8 cellular contexts compared by ENCODE assay signal in genomic region chr19:49145485-49146407, GRCh38. TPM values are rescaled to one million over a fixed set of nuclear protein-coding genes. Genes with fewer than 3 reads are reported as not detected.
DNase-seq lines count a peak whose midpoint lies in the region; ATAC-seq and TF ChIP-seq lines count a peak whose summit lies in the region.

No MANE protein-coding gene starts in this region.

- peak overlapping the region; percentile 98 for H3K27ac Mint-ChIP-seq in GM23338
- peak overlapping the region; percentile 74 for H3K27ac Mint-ChIP-seq in activated T-helper 1 cell treated with anti-CD3 and anti-CD28 coated beads, Interleukin-12 subunit alpha, Interleukin-12 subunit beta, Interleukin-2, Interleukin-4 antibody, amounts not matched to agents 30 ng/mL and 10 ng/mL and 1 ng/mL, durations not matched to agents 14 hours and 24 hours and 36 hours
- H3K27ac Mint-ChIP-seq in nephron: peak overlapping the region; percentile 5 to 68 (median 43)

- H3K79me2 ChIP-seq in GM23338 (replicated peaks; ENCODE audit: insufficient read depth) (no peaks in the 10 kb centered on the region), OCI-LY3 (ENCODE audit: low read length) (no peaks in the 10 kb centered on the region)

- CTCF ChIA-PET in AG04450 (lab: Charles Lee): interaction anchor here (0.7 to 2.5 kb wide), 15 partner anchors 11 to 148 kb away, joined by 3 to 13 read pairs (median 4); partner anchors contain the start of gene LIN7B

- H3K9me3 Mint-ChIP-seq in GM23338 (0 out of 3 replicates have a peak, but pooled peaks cover 3% of the 10 kb centered on the region), nephron (no peaks in the 10 kb centered on the region)
- no peaks in the 10 kb centered on the region for H3K9me3 Mint-ChIP-seq in activated T-helper 1 cell treated with anti-CD3 and anti-CD28 coated beads, Interleukin-12 subunit alpha, Interleukin-12 subunit beta, Interleukin-2, Interleukin-4 antibody, amounts not matched to agents 30 ng/mL and 10 ng/mL and 1 ng/mL, durations not matched to agents 14 hours and 24 hours and 36 hours

- H3K4me1 ChIP-seq in GM23338 (ENCODE audit: insufficient read depth) (peaks cover 20% of the 10 kb centered on the region), OCI-LY3 (ENCODE audit: low read length) (peaks cover 19% of the 10 kb centered on the region)

- no peaks in the 10 kb centered on the region for H3K36me3 ChIP-seq in GM23338 (ENCODE audit: insufficient read depth)
- peaks cover 3% of the 10 kb centered on the region for H3K36me3 ChIP-seq in OCI-LY3 (replicated peaks; ENCODE audit: low read depth, low read length)

- DNase-seq in AG04450 (ENCODE audit: low read depth, low spot score): no peak
- peak; percentile 98 for DNase-seq in GM23338 (ENCODE audit: low spot score)
- peak; percentile 64 for DNase-seq in activated T-helper 1 cell treated with anti-CD3 and anti-CD28 coated beads, Interleukin-12 subunit alpha, Interleukin-12 subunit beta, Interleukin-2, Interleukin-4 antibody, amounts not matched to agents 30 ng/mL and 10 ng/mL and 1 ng/mL, durations not matched to agents 14 hours and 24 hours and 36 hours (ENCODE audit: low spot score)
- DNase-seq in fibroblast of peridontal ligament (ENCODE audit: extremely low read depth): peak; percentile 77
- peak; percentile 55 to 82 (median 74) for DNase-seq in stimulated activated naive CD4-positive, alpha-beta T cell (lab: John Stamatoyannopoulos, UW)

- ATAC-seq in GM23338 (peak; percentile 20), GM18870 (IDR thresholded peaks at IDR 0.05; ENCODE audit: unreplicated experiment) (no peak)

- intact Hi-C loops in activated T-helper 1 cell treated with anti-CD3 and anti-CD28 coated beads, Interleukin-12 subunit alpha, Interleukin-12 subunit beta, Interleukin-2, Interleukin-4 antibody, amounts not matched to agents 30 ng/mL and 10 ng/mL and 1 ng/mL, durations not matched to agents 14 hours and 24 hours and 36 hours (cut with micrococcal nuclease): loop anchor here (1.0 to 5.0 kb wide), 5 partner anchors 12 to 153 kb away; partner anchors contain the start of genes GYS1 and RUVBL2

- no peak overlapping the region for H3K27ac ChIP-seq in AG04450 (ENCODE audit: low read depth, low read length)
- peak overlapping the region; percentile 80 for H3K27ac ChIP-seq in GM23338 (ENCODE audit: low read depth)
- H3K27ac ChIP-seq in OCI-LY3 (ENCODE audit: low read length): no peak overlapping the region

- TF ChIP-seq CTCF in AG04450 (IDR thresholded peaks at IDR 0.05; ENCODE audit: low read depth, low read length) (peak; percentile 82), GM23338 (conservative IDR thresholded peaks at IDR 0.05; ENCODE audit: low read depth in 2 of 2) (peak; percentile 82 to 96), OCI-LY3 (IDR thresholded peaks at IDR 0.05; ENCODE audit: low read depth, low read length) (peak; percentile 96), nephron (IDR thresholded peaks at IDR 0.05; ENCODE audit: unreplicated experiment in 3 of 3) (peak; percentile 88 to 97 (median 95))

- peaks cover 17% of the 10 kb centered on the region for H3F3A ChIP-seq in GM23338 (replicated peaks; ENCODE audit: low read depth)

- H3K27me3 ChIP-seq in AG04450 (ENCODE audit: control insufficient read depth, insufficient read depth, low read length) (no peaks in the 10 kb centered on the region), GM23338 (ENCODE audit: insufficient read depth) (no peaks in the 10 kb centered on the region), OCI-LY3 (ENCODE audit: low read depth, low read length) (no peaks in the 10 kb centered on the region)

- H3K4me1 Mint-ChIP-seq in GM23338 (peaks cover 32% of the 10 kb centered on the region), nephron (peaks cover 44% of the 10 kb centered on the region)
- H3K4me1 Mint-ChIP-seq in activated T-helper 1 cell treated with anti-CD3 and anti-CD28 coated beads, Interleukin-12 subunit alpha, Interleukin-12 subunit beta, Interleukin-2, Interleukin-4 antibody, amounts not matched to agents 30 ng/mL and 10 ng/mL and 1 ng/mL, durations not matched to agents 14 hours and 24 hours and 36 hours (ENCODE audit: low read depth): peaks cover 49% of the 10 kb centered on the region

- H2AFZ ChIP-seq in GM23338 (peak overlapping the region; percentile 95), OCI-LY3 (ENCODE audit: low read depth, low read length) (peak overlapping the region; percentile 58)

- H3K4me3 ChIP-seq in AG04450 (ENCODE audit: low read depth, low read length) (peak overlapping the region; percentile 47), GM23338 (peak overlapping the region; percentile 70), OCI-LY3 (ENCODE audit: low read length) (peak overlapping the region; percentile 73)

- H3K9me2 ChIP-seq in GM23338 (ENCODE audit: insufficient read depth): 0 out of 2 replicates have a peak, but pooled peaks cover 7% of the 10 kb centered on the region

- H3K4me2 ChIP-seq in GM23338: peak overlapping the region; percentile 87
- peak overlapping the region; percentile 84 for H3K4me2 ChIP-seq in OCI-LY3 (ENCODE audit: low read length)

- H3K9ac ChIP-seq in OCI-LY3 (ENCODE audit: low read length): peak overlapping the region; percentile 43; the same call in 1 of the 2 replicates

- H3K4me3 Mint-ChIP-seq in GM23338 (peak overlapping the region; percentile 83), nephron (peak overlapping the region; percentile 56 to 77 (median 62))
- H3K4me3 Mint-ChIP-seq in activated T-helper 1 cell treated with anti-CD3 and anti-CD28 coated beads, Interleukin-12 subunit alpha, Interleukin-12 subunit beta, Interleukin-2, Interleukin-4 antibody, amounts not matched to agents 30 ng/mL and 10 ng/mL and 1 ng/mL, durations not matched to agents 14 hours and 24 hours and 36 hours: peak overlapping the region; percentile 71

- H3K36me3 Mint-ChIP-seq in GM23338 (ENCODE audit: low read depth) (no peaks in the 10 kb centered on the region; the same call in 1 of the 3 replicates), nephron (ENCODE audit: low read depth) (no peaks in the 10 kb centered on the region)
- peaks cover 3% of the 10 kb centered on the region for H3K36me3 Mint-ChIP-seq in activated T-helper 1 cell treated with anti-CD3 and anti-CD28 coated beads, Interleukin-12 subunit alpha, Interleukin-12 subunit beta, Interleukin-2, Interleukin-4 antibody, amounts not matched to agents 30 ng/mL and 10 ng/mL and 1 ng/mL, durations not matched to agents 14 hours and 24 hours and 36 hours (ENCODE audit: low read depth)

- H3K27me3 Mint-ChIP-seq in GM23338 (ENCODE audit: insufficient read depth, low read depth, poor library complexity): peaks cover 21% of the 10 kb centered on the region
- peaks cover 42% of the 10 kb centered on the region for H3K27me3 Mint-ChIP-seq in activated T-helper 1 cell treated with anti-CD3 and anti-CD28 coated beads, Interleukin-12 subunit alpha, Interleukin-12 subunit beta, Interleukin-2, Interleukin-4 antibody, amounts not matched to agents 30 ng/mL and 10 ng/mL and 1 ng/mL, durations not matched to agents 14 hours and 24 hours and 36 hours (ENCODE audit: insufficient read depth)
- peaks cover 6% of the 10 kb centered on the region for H3K27me3 Mint-ChIP-seq in nephron (ENCODE audit: low read depth)

- no peaks in the 10 kb centered on the region for H4K20me1 ChIP-seq in GM23338 (replicated peaks; ENCODE audit: insufficient read depth)
- H4K20me1 ChIP-seq in OCI-LY3 (ENCODE audit: insufficient read depth, low read length): no peaks in the 10 kb centered on the region

- POLR2A ChIA-PET in AG04450 (lab: Yijun Ruan, JAX): interaction anchor here (1.1 to 1.3 kb wide), 2 partner anchors 31 to 47 kb away, joined by 3 read pairs; partner anchors contain the start of gene LIN7B

- H3K9me3 ChIP-seq in AG04450 (ENCODE audit: control insufficient read depth, insufficient read depth, low read length): no peaks in the 10 kb centered on the region; the same call in 1 of the 2 replicates
- H3K9me3 ChIP-seq in OCI-LY3 (ENCODE audit: insufficient read depth, low read length): no peaks in the 10 kb centered on the region

RNA-seq across cellular contexts. Expression of gene HRC, which starts 9.4 kb away (rescaled TPM):
- 0.06 TPM in 1 of 2 replicates, not detected in the other for polyA plus RNA-seq in AG04450 (2011; rRNA removed)
- not detected in 2 replicates for polyA minus RNA-seq in AG04450 (2011; rRNA and poly(A)+ RNA removed)
- 1.4 and 1.9 TPM in 2 replicates for total RNA-seq in GM23338 (2014; rRNA removed; shearing (Covaris generic))
- 2.0 and 2.5 TPM in 2 replicates for polyA plus RNA-seq in GM23338 (2016; fragmentation: Nextera tagmentation; extraction: Ambion mirVana)
- not detected in 2 replicates for total RNA-seq in activated T-helper 1 cell treated with anti-CD3 and anti-CD28 coated beads, Interleukin-12 subunit alpha, Interleukin-12 subunit beta, Interleukin-2, Interleukin-4 antibody, amounts not matched to agents 30 ng/mL and 10 ng/mL and 1 ng/mL, durations not matched to agents 14 hours and 24 hours and 36 hours

RNA-seq across cellular contexts. Expression of gene TRPM4, which starts 11.8 kb away (rescaled TPM):
- polyA plus RNA-seq in AG04450 (2011; rRNA removed) (4.3 and 6.3 TPM in 2 replicates), GM23338 (2016; fragmentation: Nextera tagmentation; extraction: Ambion mirVana) (25.7 and 30.4 TPM in 2 replicates)
- polyA minus RNA-seq in AG04450 (2011; rRNA and poly(A)+ RNA removed): 8.1 and 9.1 TPM in 2 replicates
- total RNA-seq in GM23338 (2014; rRNA removed; shearing (Covaris generic)): 11.6 and 16.5 TPM in 2 replicates
- total RNA-seq in activated T-helper 1 cell treated with anti-CD3 and anti-CD28 coated beads, Interleukin-12 subunit alpha, Interleukin-12 subunit beta, Interleukin-2, Interleukin-4 antibody, amounts not matched to agents 30 ng/mL and 10 ng/mL and 1 ng/mL, durations not matched to agents 14 hours and 24 hours and 36 hours: 1.4 and 2.0 TPM in 2 replicates

RNA-seq across cellular contexts. Expression of gene PPFIA3, which starts 26.4 kb away (rescaled TPM):
- polyA plus RNA-seq in AG04450 (2011; rRNA removed) (0.52 and 0.63 TPM in 2 replicates), GM23338 (2016; fragmentation: Nextera tagmentation; extraction: Ambion mirVana) (21.3 and 25.4 TPM in 2 replicates)
- 0.51 and 0.78 TPM in 2 replicates for polyA minus RNA-seq in AG04450 (2011; rRNA and poly(A)+ RNA removed)
- total RNA-seq in GM23338 (2014; rRNA removed; shearing (Covaris generic)): 22.6 and 29.7 TPM in 2 replicates
- total RNA-seq in activated T-helper 1 cell treated with anti-CD3 and anti-CD28 coated beads, Interleukin-12 subunit alpha, Interleukin-12 subunit beta, Interleukin-2, Interleukin-4 antibody, amounts not matched to agents 30 ng/mL and 10 ng/mL and 1 ng/mL, durations not matched to agents 14 hours and 24 hours and 36 hours: 5.0 TPM in 2 replicates

RNA-seq across cellular contexts. Expression of gene C19orf73, which starts 26.8 kb away (rescaled TPM):
- polyA plus RNA-seq in AG04450 (2011; rRNA removed) (0.36 and 0.50 TPM in 2 replicates), GM23338 (2016; fragmentation: Nextera tagmentation; extraction: Ambion mirVana) (8.0 and 9.1 TPM in 2 replicates)
- polyA minus RNA-seq in AG04450 (2011; rRNA and poly(A)+ RNA removed): not detected in 2 replicates
- 2.6 and 8.1 TPM in 2 replicates for total RNA-seq in GM23338 (2014; rRNA removed; shearing (Covaris generic))
- 2.6 and 2.9 TPM in 2 replicates for total RNA-seq in activated T-helper 1 cell treated with anti-CD3 and anti-CD28 coated beads, Interleukin-12 subunit alpha, Interleukin-12 subunit beta, Interleukin-2, Interleukin-4 antibody, amounts not matched to agents 30 ng/mL and 10 ng/mL and 1 ng/mL, durations not matched to agents 14 hours and 24 hours and 36 hours

RNA-seq across cellular contexts. Expression of gene LIN7B, which starts 31.6 kb away (rescaled TPM):
- 4.2 and 4.9 TPM in 2 replicates for polyA plus RNA-seq in AG04450 (2011; rRNA removed)
- polyA minus RNA-seq in AG04450 (2011; rRNA and poly(A)+ RNA removed): 1.8 and 2.0 TPM in 2 replicates
- total RNA-seq in GM23338 (2014; rRNA removed; shearing (Covaris generic)): 1.2 and 7.8 TPM in 2 replicates
- 8.6 and 10.5 TPM in 2 replicates for polyA plus RNA-seq in GM23338 (2016; fragmentation: Nextera tagmentation; extraction: Ambion mirVana)
- 4.9 and 7.8 TPM in 2 replicates for total RNA-seq in activated T-helper 1 cell treated with anti-CD3 and anti-CD28 coated beads, Interleukin-12 subunit alpha, Interleukin-12 subunit beta, Interleukin-2, Interleukin-4 antibody, amounts not matched to agents 30 ng/mL and 10 ng/mL and 1 ng/mL, durations not matched to agents 14 hours and 24 hours and 36 hours

Comparison
In these comparisons a context has a peak if more than half of its experiments do, and no peak if none do; other contexts are left out.
1. H3K27ac Mint-ChIP-seq: peak in every context shown above with its lines; median percentile 98 in GM23338; 74 in activated T-helper 1 cell treated with anti-CD3 and anti-CD28 coated beads, Interleukin-12 subunit alpha, Interleukin-12 subunit beta, Interleukin-2, Interleukin-4 antibody, amounts not matched to agents 30 ng/mL and 10 ng/mL and 1 ng/mL, durations not matched to agents 14 hours and 24 hours and 36 hours; 43 in nephron.